In genomic region chr5:83964235-83964634, GRCh38 we compare ENCODE assay signal across 1 cellular context.
TF ChIP-seq lines count a peak whose summit lies in the region.

No MANE protein-coding gene starts in this region.

TF ChIP-seq in WTC11, 78 proteins besides CTCF, POLR2A, EP300 and RAD21 (continued from another document):
- TF ChIP-seq ATF6 (CRISPR knock-in tag; IDR thresholded peaks at IDR 0.05) = no peak
- TF ChIP-seq ESRRA (CRISPR knock-in tag; IDR thresholded peaks at IDR 0.05; ENCODE audit: borderline replicate concordance) = no peak
- no peak for TF ChIP-seq ZNF263 (CRISPR knock-in tag; IDR thresholded peaks at IDR 0.05; ENCODE audit: low read depth)
- TF ChIP-seq CBFB (CRISPR knock-in tag; IDR thresholded peaks at IDR 0.05; ENCODE audit: low read depth) = no peak
- TF ChIP-seq, protein P1, sequence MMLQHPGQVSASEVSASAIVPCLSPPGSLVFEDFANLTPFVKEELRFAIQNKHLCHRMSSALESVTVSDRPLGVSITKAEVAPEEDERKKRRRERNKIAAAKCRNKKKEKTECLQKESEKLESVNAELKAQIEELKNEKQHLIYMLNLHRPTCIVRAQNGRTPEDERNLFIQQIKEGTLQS (CRISPR knock-in tag; conservative IDR thresholded peaks at IDR 0.05) = no peak
- TF ChIP-seq, protein P2, sequence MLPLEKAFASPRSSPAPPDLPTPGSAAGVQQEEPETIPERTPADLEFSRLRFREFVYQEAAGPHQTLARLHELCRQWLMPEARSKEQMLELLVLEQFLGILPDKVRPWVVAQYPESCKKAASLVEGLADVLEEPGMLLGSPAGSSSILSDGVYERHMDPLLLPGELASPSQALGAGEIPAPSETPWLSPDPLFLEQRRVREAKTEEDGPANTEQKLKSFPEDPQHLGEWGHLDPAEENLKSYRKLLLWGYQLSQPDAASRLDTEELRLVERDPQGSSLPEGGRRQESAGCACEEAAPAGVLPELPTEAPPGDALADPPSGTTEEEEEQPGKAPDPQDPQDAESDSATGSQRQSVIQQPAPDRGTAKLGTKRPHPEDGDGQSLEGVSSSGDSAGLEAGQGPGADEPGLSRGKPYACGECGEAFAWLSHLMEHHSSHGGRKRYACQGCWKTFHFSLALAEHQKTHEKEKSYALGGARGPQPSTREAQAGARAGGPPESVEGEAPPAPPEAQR (CRISPR knock-in tag; IDR thresholded peaks at IDR 0.05) = no peak
- no peak for TF ChIP-seq ZNF317 (CRISPR knock-in tag; IDR thresholded peaks at IDR 0.05; ENCODE audit: borderline replicate concordance, low read depth)
- no peak for TF ChIP-seq ARID4B (CRISPR knock-in tag; IDR thresholded peaks at IDR 0.05; ENCODE audit: borderline replicate concordance)
- TF ChIP-seq, protein P3, sequence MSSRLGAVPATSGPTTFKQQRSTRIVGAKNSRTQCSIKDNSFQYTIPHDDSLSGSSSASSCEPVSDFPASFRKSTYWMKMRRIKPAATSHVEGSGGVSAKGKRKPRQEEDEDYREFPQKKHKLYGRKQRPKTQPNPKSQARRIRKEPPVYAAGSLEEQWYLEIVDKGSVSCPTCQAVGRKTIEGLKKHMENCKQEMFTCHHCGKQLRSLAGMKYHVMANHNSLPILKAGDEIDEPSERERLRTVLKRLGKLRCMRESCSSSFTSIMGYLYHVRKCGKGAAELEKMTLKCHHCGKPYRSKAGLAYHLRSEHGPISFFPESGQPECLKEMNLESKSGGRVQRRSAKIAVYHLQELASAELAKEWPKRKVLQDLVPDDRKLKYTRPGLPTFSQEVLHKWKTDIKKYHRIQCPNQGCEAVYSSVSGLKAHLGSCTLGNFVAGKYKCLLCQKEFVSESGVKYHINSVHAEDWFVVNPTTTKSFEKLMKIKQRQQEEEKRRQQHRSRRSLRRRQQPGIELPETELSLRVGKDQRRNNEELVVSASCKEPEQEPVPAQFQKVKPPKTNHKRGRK (CRISPR knock-in tag; IDR thresholded peaks at IDR 0.05; ENCODE audit: borderline replicate concordance) = no peak
- no peak for TF ChIP-seq MYBL2 (CRISPR knock-in tag; IDR thresholded peaks at IDR 0.05)
